Comparison of ENCODE assay signal across 13 cellular contexts in the genomic region with DNA sequence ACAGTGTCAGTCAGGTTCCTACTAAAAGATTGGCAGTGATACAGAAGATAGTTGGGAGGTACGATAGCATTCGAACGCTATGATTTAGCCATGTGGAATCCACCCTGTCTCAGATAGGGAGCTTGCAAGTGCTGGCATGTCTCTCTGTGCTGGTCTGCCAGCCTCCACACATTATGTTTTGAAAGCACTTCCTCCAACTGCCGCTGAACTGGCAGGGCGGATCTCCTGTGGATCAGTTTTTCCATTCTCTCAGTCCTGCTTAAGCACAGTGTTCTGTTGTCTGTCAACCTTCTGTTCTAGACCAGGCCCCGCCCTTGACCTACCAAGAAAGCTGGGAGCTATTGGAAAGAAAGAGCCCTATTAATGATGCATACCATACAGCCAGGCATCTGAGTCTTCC.
DNase-seq lines count a peak whose midpoint lies in the region; TF ChIP-seq lines count a peak whose summit lies in the region.
"Had no signal": no experiment of that assay in that cellular context is flagged by ENCODE, and none has a peak within 500 bp of the region (broad histone marks: within the 10 kb centered on the region; RNA-seq: fewer than 3 reads in every experiment).

No MANE protein-coding gene starts in this region.

- no peaks in the 10 kb centered on the region for H3K9me3 ChIP-seq in right atrium auricular region
- no peaks in the 10 kb centered on the region for H3K9me3 ChIP-seq in ascending aorta
- H3K9me3 ChIP-seq: tibial nerve had no signal

- DNase-seq in NCI-H2171 (lab: John Stamatoyannopoulos, UW): peak; percentile 26
- peak; percentile 43 to 65 for DNase-seq in cardiac fibroblast (ENCODE audit: low read depth in 2 of 2)
- peak; percentile 70 for DNase-seq in right atrium auricular region (ENCODE audit: low spot score)
- no peak for DNase-seq in SIG-M5 treated with dmso at 0.1 percent for 504 hours (lab: John Stamatoyannopoulos, UW; ENCODE audit: unreplicated experiment)
- no peak for DNase-seq in NCI-H345 treated with DMSO at 0.1 percent for 48 hours (lab: John Stamatoyannopoulos, UW; ENCODE audit: unreplicated experiment)
- no peak for DNase-seq in UCSD-AML1 (lab: John Stamatoyannopoulos, UW; ENCODE audit: unreplicated experiment)
- DNase-seq in ascending aorta (ENCODE audit: low spot score in 2 of 2): no peak
- DNase-seq: activated naive CD8-positive, alpha-beta T cell treated with anti-CD3 and anti-CD28 coated beads for 36 hours; CD8-positive, alpha-beta T cell; NCI-H1417 had no signal

- H3K4me1 ChIP-seq in right atrium auricular region (peaks cover 0 to 10% of the 10 kb centered on the region in 2 donors), ascending aorta (no peaks in the 10 kb centered on the region)

- no peak overlapping the region for H3K4me3 ChIP-seq in cardiac fibroblast (replicated peaks in 1 of 2; ENCODE audit: low read depth in 2 of 2, low read length in 2 of 2)
- no peak overlapping the region for H3K4me3 ChIP-seq in right atrium auricular region
- no peak overlapping the region for H3K4me3 ChIP-seq in skin epidermis
- H3K4me3 ChIP-seq in ascending aorta: no peak overlapping the region
- H3K4me3 ChIP-seq: SK-N-MC, tibial nerve had no signal

- intact Hi-C loops in ascending aorta (cut with DNase I): no loop called here

- H3K27ac ChIP-seq in right atrium auricular region (peak overlapping the region; percentile 10 to 35), skin epidermis (peak overlapping the region in 11 of 21 experiments; percentile 2 to 82 (median 47)), ascending aorta (no peak overlapping the region)
- H3K27ac ChIP-seq: SK-N-MC had no signal

- no peak for TF ChIP-seq CTCF in cardiac fibroblast (IDR thresholded peaks at IDR 0.05; ENCODE audit: low read depth, low read length)
- no peak for TF ChIP-seq CTCF in right atrium auricular region (IDR thresholded peaks at IDR 0.05)
- TF ChIP-seq CTCF in ascending aorta (IDR thresholded peaks at IDR 0.05): no peak

- H3K27me3 ChIP-seq in right atrium auricular region (no peaks in the 10 kb centered on the region), ascending aorta (no peaks in the 10 kb centered on the region)
- H3K27me3 ChIP-seq: tibial nerve had no signal

- no peaks in the 10 kb centered on the region for H3K36me3 ChIP-seq in right atrium auricular region
- H3K36me3 ChIP-seq in ascending aorta: no peaks in the 10 kb centered on the region
- H3K36me3 ChIP-seq: tibial nerve had no signal

Comparison
In these comparisons a context has a peak if more than half of its experiments do, and no peak if none do; other contexts are left out.
1. DNase-seq: peak in NCI-H2171 (single experiment), cardiac fibroblast (2 of 2) and right atrium auricular region (single experiment); none in SIG-M5 treated with dmso at 0.1 percent for 504 hours (single experiment), NCI-H345 treated with DMSO at 0.1 percent for 48 hours (single experiment), UCSD-AML1 (single experiment) and ascending aorta (0 of 2).
2. H3K27ac ChIP-seq: peak in right atrium auricular region (2 of 2) and skin epidermis (11 of 21); none in ascending aorta (0 of 2).